8 cellular contexts compared by ENCODE assay signal in the genomic region with DNA sequence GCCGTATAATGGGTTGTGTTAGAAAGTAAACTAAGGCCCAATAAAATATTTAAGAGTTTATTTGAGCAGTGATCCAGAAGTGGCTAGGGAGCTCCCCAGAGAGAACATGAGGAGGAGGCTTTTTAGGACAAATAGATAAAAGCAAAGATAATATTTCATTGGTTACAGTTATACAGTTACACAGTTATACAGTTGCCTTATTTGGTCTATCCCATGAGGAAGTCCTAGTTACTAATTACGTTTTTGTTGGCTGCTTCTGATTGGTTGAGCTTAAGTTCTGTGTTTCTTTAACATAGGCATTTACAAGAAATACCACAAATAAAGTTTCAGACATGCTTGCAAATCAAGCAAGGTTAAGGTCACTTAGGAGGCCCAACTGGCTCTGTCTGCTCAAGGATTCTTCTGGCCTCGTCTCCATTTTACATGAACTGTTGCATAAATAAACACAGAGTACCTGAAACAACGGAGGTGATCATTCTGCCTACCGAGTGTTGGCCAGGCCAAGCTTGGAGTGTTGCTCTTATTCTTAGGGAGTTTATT. TPM values are rescaled to one million over a fixed set of nuclear protein-coding genes. Genes with fewer than 3 reads are reported as not detected.
DNase-seq lines count a peak whose midpoint lies in the region; ATAC-seq, FAIRE-seq and TF ChIP-seq lines count a peak whose summit lies in the region.

No MANE protein-coding gene starts in this region.

- peaks cover 53% of the 10 kb centered on the region for H3K27me3 Mint-ChIP-seq in activated CD8-positive, alpha-beta T cell treated with anti-CD3 and anti-CD28 coated beads for 36 hours

- H3K36me3 ChIP-seq in rectal smooth muscle tissue (ENCODE audit: control insufficient read depth, insufficient read depth, low read length), result no peaks in the 10 kb centered on the region

- peak; percentile 67 for ATAC-seq in GM19324 (IDR thresholded peaks at IDR 0.05; ENCODE audit: low FRiP score, unreplicated experiment)
- peak; percentile 80 for ATAC-seq in HG03460 (IDR thresholded peaks at IDR 0.05; ENCODE audit: unreplicated experiment)
- ATAC-seq in activated CD8-positive, alpha-beta T cell treated with anti-CD3 and anti-CD28 coated beads for 36 hours, result peak; percentile 84

- intact Hi-C loops in activated CD8-positive, alpha-beta T cell treated with anti-CD3 and anti-CD28 coated beads for 36 hours (cut with micrococcal nuclease), result no loop called here

- peaks cover 15% of the 10 kb centered on the region for H3K4me1 Mint-ChIP-seq in activated CD8-positive, alpha-beta T cell treated with anti-CD3 and anti-CD28 coated beads for 36 hours (ENCODE audit: low read depth)

- no peaks in the 10 kb centered on the region for H3K36me3 Mint-ChIP-seq in activated CD8-positive, alpha-beta T cell treated with anti-CD3 and anti-CD28 coated beads for 36 hours (ENCODE audit: low read depth)

- peaks cover 9% of the 10 kb centered on the region for H3K27me3 ChIP-seq in rectal smooth muscle tissue (ENCODE audit: control insufficient read depth, insufficient read depth, low read length)

- no peak overlapping the region for H3K27ac ChIP-seq in rectal smooth muscle tissue (ENCODE audit: low read depth, low read length)

- peak overlapping the region; percentile 62 for H3K4me3 ChIP-seq in rectal smooth muscle tissue (ENCODE audit: low read length)

- H3K4me3 Mint-ChIP-seq in activated CD8-positive, alpha-beta T cell treated with anti-CD3 and anti-CD28 coated beads for 36 hours, result peak overlapping the region; percentile 42

- peak overlapping the region; percentile 21 for H3K27ac Mint-ChIP-seq in activated CD8-positive, alpha-beta T cell treated with anti-CD3 and anti-CD28 coated beads for 36 hours

- POLR2A ChIA-PET in activated CD8-positive, alpha-beta T cell treated with anti-CD3 and anti-CD28 coated beads for 36 hours (lab: Charles Lee), result interaction anchor here (0.6 kb wide), 1 partner anchor 221 kb away, joined by 3 read pairs; no protein-coding TSS in a partner anchor

- no peak for TF ChIP-seq CTCF in activated CD8-positive, alpha-beta T cell treated with anti-CD3 and anti-CD28 coated beads for 36 hours (IDR thresholded peaks at IDR 0.05)
- no peak for TF ChIP-seq CTCF in D721Med (IDR thresholded peaks at IDR 0.05; ENCODE audit: insufficient read depth, missing control alignments)

- H3K4me1 ChIP-seq in rectal smooth muscle tissue (ENCODE audit: control insufficient read depth, insufficient read depth, low read length), result no peaks in the 10 kb centered on the region

- no peak overlapping the region for H3K9ac ChIP-seq in rectal smooth muscle tissue (ENCODE audit: low read length)

- CTCF ChIA-PET in activated CD8-positive, alpha-beta T cell treated with anti-CD3 and anti-CD28 coated beads for 36 hours (lab: Charles Lee), result interaction anchor here (1.0 kb wide), 2 partner anchors 97 to 101 kb away, joined by 3 read pairs; no protein-coding TSS in a partner anchor

- FAIRE-seq in D721Med (lab: Jason Lieb, UNC), result no peak

- DNase-seq in CD1c-positive myeloid dendritic cell (ENCODE audit: extremely low spot score) (peak; percentile 87), germinal center (ENCODE audit: low spot score) (peak; percentile 77), activated gamma-delta T cell (lab: John Stamatoyannopoulos, UW) (no peak), D721Med (ENCODE audit: insufficient read length, low spot score) (no peak)
- DNase-seq in activated CD8-positive, alpha-beta T cell treated with anti-CD3 and anti-CD28 coated beads for 36 hours, result peak; percentile 26

- H3K9me3 Mint-ChIP-seq in activated CD8-positive, alpha-beta T cell treated with anti-CD3 and anti-CD28 coated beads for 36 hours, result no peaks in the 10 kb centered on the region

RNA-seq across cellular contexts. Expression of a gene that starts 7.0 kb away (rescaled TPM):
- total RNA-seq in activated CD8-positive, alpha-beta T cell treated with anti-CD3 and anti-CD28 coated beads for 36 hours, result under 1 TPM; 0.50 to 0.67 TPM

RNA-seq across cellular contexts. Expression of a gene that starts 32.3 kb away (rescaled TPM):
- not detected for total RNA-seq in activated CD8-positive, alpha-beta T cell treated with anti-CD3 and anti-CD28 coated beads for 36 hours

Comparison
In these comparisons a context has a peak if more than half of its experiments do, and no peak if none do; other contexts are left out.
1. DNase-seq: peak in CD1c-positive myeloid dendritic cell (single experiment), activated CD8-positive, alpha-beta T cell treated with anti-CD3 and anti-CD28 coated beads for 36 hours (single experiment) and germinal center (single experiment); none in activated gamma-delta T cell (single experiment) and D721Med (single experiment).
2. Peak in every context shown above with its lines, with median percentiles within 50 percentile points of each other: ATAC-seq.